8 cellular contexts compared by ENCODE assay signal in the genomic region with DNA sequence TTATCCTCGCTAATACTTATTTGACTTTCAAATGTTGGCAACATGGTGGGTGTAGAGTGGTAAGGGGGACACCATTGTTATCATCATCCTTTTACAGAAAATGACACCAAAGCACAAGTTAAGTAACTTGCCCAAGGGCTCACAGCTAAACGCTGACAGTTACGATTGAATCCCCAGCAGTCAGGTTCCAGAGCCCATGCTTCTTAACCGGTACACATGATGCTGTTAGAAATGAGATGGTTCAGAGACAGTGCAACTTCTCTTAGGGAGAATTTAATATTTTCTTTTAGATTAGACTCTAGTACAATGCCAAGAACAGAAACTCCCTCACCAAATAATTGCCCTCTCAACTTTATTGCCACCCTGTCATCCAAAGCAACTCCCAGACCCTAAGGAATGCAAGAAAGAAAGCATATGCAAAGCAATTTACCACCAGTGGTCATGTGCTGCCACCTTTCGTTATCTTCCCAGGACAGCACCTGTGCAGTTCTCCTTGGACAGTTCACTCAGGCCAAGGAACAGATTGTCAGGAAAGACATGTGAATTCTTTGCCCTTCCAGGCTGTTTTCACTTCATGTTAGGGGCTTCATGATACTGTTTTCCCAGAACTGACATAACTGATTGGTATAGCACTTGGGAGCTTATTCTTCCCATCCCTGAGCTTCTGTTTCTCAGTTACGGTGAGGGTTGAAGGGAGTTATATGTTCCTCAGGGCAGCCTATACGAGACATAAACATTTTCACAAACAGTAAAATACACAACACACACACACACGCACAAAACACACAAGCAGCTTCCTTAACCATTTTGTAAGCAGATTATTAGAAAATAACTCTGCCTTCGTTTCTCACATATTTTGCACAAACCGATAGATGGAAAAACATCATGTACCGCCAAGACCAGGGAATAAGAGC. TPM values are rescaled to one million over a fixed set of nuclear protein-coding genes. Genes with fewer than 3 reads are reported as not detected.
A peak's percentile ranks its signal among the peaks of the same experiment; 100 is the strongest.
DNase-seq lines count a peak whose midpoint lies in the region; ATAC-seq and TF ChIP-seq lines count a peak whose summit lies in the region.

No MANE protein-coding gene starts in this region.

- H3K27ac ChIP-seq in coronary artery = no peak overlapping the region

- H3K9me3 Mint-ChIP-seq in activated B cell treated with CpG ODN at 0.5 μM for 24 hours = no peaks in the 10 kb centered on the region
- H3K9me3 Mint-ChIP-seq in stimulated activated naive B cell treated with anti-CD40 and anti-IgM and Interleukin-4, amounts not matched to agents 10 μg/mL and 1 μg/mL and 100 μg/mL, for 72 hours = no peaks in the 10 kb centered on the region

- peak overlapping the region; percentile 98 for H3K4me3 Mint-ChIP-seq in activated B cell treated with CpG ODN at 0.5 μM for 24 hours
- H3K4me3 Mint-ChIP-seq in stimulated activated naive B cell treated with anti-CD40 and anti-IgM and Interleukin-4, amounts not matched to agents 10 μg/mL and 1 μg/mL and 100 μg/mL, for 72 hours = peak overlapping the region; percentile 99

- CTCF ChIA-PET in activated B cell treated with CpG ODN at 0.5 μM for 24 hours (lab: Charles Lee) = interaction anchor here (0.7 to 2.4 kb wide), 21 partner anchors 14 to 279 kb away, joined by 3 to 60 read pairs (median 6); a partner anchor contains a TSS

- DNase-seq in NK-92 treated with Interleukin-12 subunit alpha and Interleukin-12 subunit beta, amount 100 ng/mL, for 24 hours (lab: John Stamatoyannopoulos, UW) = peak; percentile 18
- DNase-seq in NK-92 (lab: John Stamatoyannopoulos, UW; ENCODE audit: unreplicated experiment) (no peak), Kasumi-1 (lab: John Stamatoyannopoulos, UW) (peak; percentile 12 to 14), activated B cell treated with CpG ODN at 0.5 μM for 24 hours (no peak), fibroblast of the aortic adventitia (ENCODE audit: low read depth) (peak; percentile 55), coronary artery (ENCODE audit: low spot score) (no peak)
- no peak for DNase-seq in stimulated activated naive B cell treated with anti-CD40 and anti-IgM and Interleukin-4, amounts not matched to agents 10 μg/mL and 1 μg/mL and 100 μg/mL, for 72 hours

- ATAC-seq in activated B cell treated with CpG ODN at 0.5 μM for 24 hours (ENCODE audit: low read depth) = no peak
- no peak for ATAC-seq in stimulated activated naive B cell treated with anti-CD40 and anti-IgM and Interleukin-4, amounts not matched to agents 10 μg/mL and 1 μg/mL and 100 μg/mL, for 72 hours (replicated peaks)
- ATAC-seq in GM19452 (IDR thresholded peaks at IDR 0.05; ENCODE audit: unreplicated experiment) = no peak

- intact Hi-C loops in activated B cell treated with CpG ODN at 0.5 μM for 24 hours (cut with micrococcal nuclease) = loop anchor here (1.0 kb wide), 1 partner anchor 63 kb away; no protein-coding TSS in a partner anchor

- POLR2A ChIA-PET in activated B cell treated with CpG ODN at 0.5 μM for 24 hours (lab: Charles Lee) = interaction anchor here (0.6 to 13.5 kb wide), 21 partner anchors 10 to 109 kb away, joined by 3 to 594 read pairs (median 6); a partner anchor contains a TSS

- H3K4me3 ChIP-seq in fibroblast of the aortic adventitia (ENCODE audit: low read depth, low read length) (no peak overlapping the region), coronary artery (no peak overlapping the region)

- no peaks in the 10 kb centered on the region for H3K27me3 Mint-ChIP-seq in activated B cell treated with CpG ODN at 0.5 μM for 24 hours
- H3K27me3 Mint-ChIP-seq in stimulated activated naive B cell treated with anti-CD40 and anti-IgM and Interleukin-4, amounts not matched to agents 10 μg/mL and 1 μg/mL and 100 μg/mL, for 72 hours = no peaks in the 10 kb centered on the region

- TF ChIP-seq CTCF in activated B cell treated with CpG ODN at 0.5 μM for 24 hours (IDR thresholded peaks at IDR 0.05) (no peak), fibroblast of the aortic adventitia (IDR thresholded peaks at IDR 0.05; ENCODE audit: insufficient read depth, low read length) (peak; percentile 40), coronary artery (IDR thresholded peaks at IDR 0.05) (no peak)

- H3K36me3 Mint-ChIP-seq in activated B cell treated with CpG ODN at 0.5 μM for 24 hours (ENCODE audit: low read depth) = peaks cover 50% of the 10 kb centered on the region
- peaks cover 66 to 81% of the 10 kb centered on the region in 2 donors for H3K36me3 Mint-ChIP-seq in stimulated activated naive B cell treated with anti-CD40 and anti-IgM and Interleukin-4, amounts not matched to agents 10 μg/mL and 1 μg/mL and 100 μg/mL, for 72 hours

- peak overlapping the region; percentile 99 for H3K27ac Mint-ChIP-seq in activated B cell treated with CpG ODN at 0.5 μM for 24 hours
- H3K27ac Mint-ChIP-seq in stimulated activated naive B cell treated with anti-CD40 and anti-IgM and Interleukin-4, amounts not matched to agents 10 μg/mL and 1 μg/mL and 100 μg/mL, for 72 hours = peak overlapping the region; percentile 92

- H3K4me1 Mint-ChIP-seq in activated B cell treated with CpG ODN at 0.5 μM for 24 hours = peaks cover 94% of the 10 kb centered on the region
- peaks cover 71 to 89% of the 10 kb centered on the region in 2 donors for H3K4me1 Mint-ChIP-seq in stimulated activated naive B cell treated with anti-CD40 and anti-IgM and Interleukin-4, amounts not matched to agents 10 μg/mL and 1 μg/mL and 100 μg/mL, for 72 hours

RNA-seq across cellular contexts. Expression of a gene that starts 5.1 kb away (rescaled TPM):
- total RNA-seq in activated B cell treated with CpG ODN at 0.5 μM for 24 hours (371 and 387 TPM in 2 replicates), fibroblast of the aortic adventitia (ENCODE audit: low replicate concordance) (1.6 and 2.1 TPM in 2 replicates)

RNA-seq across cellular contexts. Expression of a gene that starts 7.0 kb away (rescaled TPM):
- total RNA-seq in activated B cell treated with CpG ODN at 0.5 μM for 24 hours = 341 and 365 TPM in 2 replicates
- 0.09 TPM in 1 of 2 replicates, not detected in the other for total RNA-seq in fibroblast of the aortic adventitia (ENCODE audit: low replicate concordance)

RNA-seq across cellular contexts. Expression of a gene that starts 20.6 kb away (rescaled TPM):
- total RNA-seq in activated B cell treated with CpG ODN at 0.5 μM for 24 hours (347 and 370 TPM in 2 replicates), fibroblast of the aortic adventitia (ENCODE audit: low replicate concordance) (145 and 157 TPM in 2 replicates)

Comparison
In these comparisons a context has a peak if more than half of its experiments do, and no peak if none do; other contexts are left out.
1. DNase-seq: peak in NK-92 treated with Interleukin-12 subunit alpha and Interleukin-12 subunit beta, amount 100 ng/mL, for 24 hours (single experiment), Kasumi-1 (2 of 2) and fibroblast of the aortic adventitia (single experiment); none in NK-92 (single experiment), activated B cell treated with CpG ODN at 0.5 μM for 24 hours (single experiment), stimulated activated naive B cell treated with anti-CD40 and anti-IgM and Interleukin-4, amounts not matched to agents 10 μg/mL and 1 μg/mL and 100 μg/mL, for 72 hours (single experiment) and coronary artery (single experiment).
2. RNA of a gene that starts 5.1 kb away (total RNA-seq): 371 to 387 TPM in activated B cell treated with CpG ODN at 0.5 μM for 24 hours; 1.6 to 2.1 TPM in fibroblast of the aortic adventitia; every median in the first group is over 100 times any median in the second.
3. RNA of a gene that starts 7.0 kb away (total RNA-seq): 341 to 365 TPM in activated B cell treated with CpG ODN at 0.5 μM for 24 hours; 0.09 TPM in fibroblast of the aortic adventitia; every median in the first group is over 100 times any median in the second.